ENCODE assay signal across 1 cellular context in the genomic region with DNA sequence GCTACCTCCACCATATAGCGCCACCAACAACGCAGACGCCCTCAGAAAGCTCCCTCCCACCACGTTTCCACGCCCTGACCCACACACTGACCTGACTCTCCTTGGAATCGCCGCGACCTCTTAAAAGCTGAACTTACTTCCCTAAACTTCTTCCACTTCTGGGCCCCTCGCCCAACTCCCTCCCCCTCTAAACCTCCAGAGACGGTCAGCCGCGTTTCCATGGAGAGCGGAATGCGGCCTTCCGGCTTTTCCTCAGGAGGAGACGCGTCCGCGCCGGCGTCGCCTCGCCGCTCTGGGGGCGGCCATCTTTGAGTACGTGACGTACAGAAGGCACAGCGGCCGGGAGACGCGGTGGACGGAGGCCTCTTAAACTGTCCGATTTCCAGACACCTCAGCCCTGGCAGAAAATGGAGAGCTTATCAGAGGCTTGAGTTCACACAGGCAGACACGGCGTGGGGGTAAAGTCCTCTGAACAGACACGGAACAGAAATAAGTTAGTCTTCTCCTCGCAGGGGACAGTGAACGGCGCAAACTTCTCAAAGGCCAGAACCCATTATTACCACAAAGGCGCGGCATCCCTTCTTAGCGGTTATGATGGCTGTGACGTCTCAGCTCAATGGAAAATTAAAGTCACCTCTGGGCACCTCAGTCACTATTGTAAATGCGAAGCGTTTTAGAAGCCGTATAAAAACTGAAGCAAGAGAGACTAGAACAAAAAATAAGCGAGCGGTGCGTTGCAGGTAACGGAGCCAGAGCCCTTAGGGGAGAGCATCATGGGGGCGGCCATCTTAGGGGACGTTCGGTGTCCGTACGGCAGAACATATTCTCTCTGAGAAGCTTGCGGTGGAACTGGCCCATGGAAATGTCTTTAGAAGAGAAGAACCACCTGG.
TF ChIP-seq lines count a peak whose summit lies in the region.

Gene ZNF432 (minus strand): TSS at position 235 of the 890 bp plus-strand sequence. CDS start 1,970 bp downstream, outside the sequence.

TF ChIP-seq in HEK293, 187 proteins besides CTCF, POLR2A, EP300 and RAD21 (continued from another document and continues in another):
- peak; percentile 62 for TF ChIP-seq ZBTB26 (tag by site-specific recombination; optimal IDR thresholded peaks at IDR 0.05)
- peak; percentile 52; the same call in 1 of the 2 replicates for TF ChIP-seq BCL11B (tag by site-specific recombination; IDR thresholded peaks at IDR 0.05; ENCODE audit: low read depth)
- TF ChIP-seq ZBTB7A (tag by site-specific recombination; IDR thresholded peaks at IDR 0.05; ENCODE audit: low read depth): no peak
- TF ChIP-seq ZNF302 (tag by site-specific recombination; IDR thresholded peaks at IDR 0.05; ENCODE audit: low read depth): no peak
- TF ChIP-seq WT1 (tag by site-specific recombination; IDR thresholded peaks at IDR 0.05): no peak
- peak; percentile 69; the same call in 1 of the 2 replicates for TF ChIP-seq ZNF561 (tag by site-specific recombination; IDR thresholded peaks at IDR 0.05; ENCODE audit: borderline replicate concordance)
- peak; percentile 37; the same call in 1 of the 2 replicates for TF ChIP-seq KLF16 (tag by site-specific recombination; IDR thresholded peaks at IDR 0.05)
- 0 out of 2 replicates have a peak, but pooled peaks have one; percentile 18 for TF ChIP-seq ZFP69B (tag by site-specific recombination; IDR thresholded peaks at IDR 0.05)
- no peak for TF ChIP-seq ZFP37 (tag by site-specific recombination; IDR thresholded peaks at IDR 0.05)
- peak; percentile 73 for TF ChIP-seq ZBTB20 (tag by site-specific recombination; IDR thresholded peaks at IDR 0.05)
- no peak; the same call in 1 of the 2 replicates for TF ChIP-seq KLF7 (tag by site-specific recombination; IDR thresholded peaks at IDR 0.05; ENCODE audit: borderline replicate concordance)
- peak; percentile 98 for TF ChIP-seq IKZF3 (tag by site-specific recombination; IDR thresholded peaks at IDR 0.05)
- no peak for TF ChIP-seq ZNF132 (tag by site-specific recombination; IDR thresholded peaks at IDR 0.05; ENCODE audit: borderline replicate concordance)
- TF ChIP-seq ZNF624 (tag by site-specific recombination; IDR thresholded peaks at IDR 0.05): no peak
- TF ChIP-seq ZNF449 (tag by site-specific recombination; IDR thresholded peaks at IDR 0.05): no peak
- TF ChIP-seq ZSCAN4 (tag by site-specific recombination; IDR thresholded peaks at IDR 0.05): no peak
- no peak for TF ChIP-seq ZBTB6 (tag by site-specific recombination; IDR thresholded peaks at IDR 0.05)
- TF ChIP-seq, protein P1, sequence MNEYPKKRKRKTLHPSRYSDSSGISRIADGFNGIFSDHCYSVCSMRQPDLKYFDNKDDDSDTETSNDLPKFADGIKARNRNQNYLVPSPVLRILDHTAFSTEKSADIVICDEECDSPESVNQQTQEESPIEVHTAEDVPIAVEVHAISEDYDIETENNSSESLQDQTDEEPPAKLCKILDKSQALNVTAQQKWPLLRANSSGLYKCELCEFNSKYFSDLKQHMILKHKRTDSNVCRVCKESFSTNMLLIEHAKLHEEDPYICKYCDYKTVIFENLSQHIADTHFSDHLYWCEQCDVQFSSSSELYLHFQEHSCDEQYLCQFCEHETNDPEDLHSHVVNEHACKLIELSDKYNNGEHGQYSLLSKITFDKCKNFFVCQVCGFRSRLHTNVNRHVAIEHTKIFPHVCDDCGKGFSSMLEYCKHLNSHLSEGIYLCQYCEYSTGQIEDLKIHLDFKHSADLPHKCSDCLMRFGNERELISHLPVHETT (tag by site-specific recombination; IDR thresholded peaks at IDR 0.05): no peak
- TF ChIP-seq ZBTB48 (tag by site-specific recombination; IDR thresholded peaks at IDR 0.05): peak; percentile 62; the same call in 1 of the 2 replicates
- TF ChIP-seq, protein P2, sequence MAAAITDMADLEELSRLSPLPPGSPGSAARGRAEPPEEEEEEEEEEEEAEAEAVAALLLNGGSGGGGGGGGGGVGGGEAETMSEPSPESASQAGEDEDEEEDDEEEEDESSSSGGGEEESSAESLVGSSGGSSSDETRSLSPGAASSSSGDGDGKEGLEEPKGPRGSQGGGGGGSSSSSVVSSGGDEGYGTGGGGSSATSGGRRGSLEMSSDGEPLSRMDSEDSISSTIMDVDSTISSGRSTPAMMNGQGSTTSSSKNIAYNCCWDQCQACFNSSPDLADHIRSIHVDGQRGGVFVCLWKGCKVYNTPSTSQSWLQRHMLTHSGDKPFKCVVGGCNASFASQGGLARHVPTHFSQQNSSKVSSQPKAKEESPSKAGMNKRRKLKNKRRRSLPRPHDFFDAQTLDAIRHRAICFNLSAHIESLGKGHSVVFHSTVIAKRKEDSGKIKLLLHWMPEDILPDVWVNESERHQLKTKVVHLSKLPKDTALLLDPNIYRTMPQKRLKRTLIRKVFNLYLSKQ (tag by site-specific recombination; IDR thresholded peaks at IDR 0.05; ENCODE audit: borderline replicate concordance): no peak
- TF ChIP-seq ZNF558 (tag by site-specific recombination; IDR thresholded peaks at IDR 0.05): no peak
- TF ChIP-seq ZNF175 (tag by site-specific recombination; IDR thresholded peaks at IDR 0.05): no peak
- no peak for TF ChIP-seq PRDM1 (tag by site-specific recombination; IDR thresholded peaks at IDR 0.05)
- TF ChIP-seq ZNF404 (tag by site-specific recombination; IDR thresholded peaks at IDR 0.05): no peak
- peak; percentile 84 for TF ChIP-seq YY1 (tag by site-specific recombination; IDR thresholded peaks at IDR 0.05)
- no peak for TF ChIP-seq ZNF645 (tag by site-specific recombination; IDR thresholded peaks at IDR 0.05)
- TF ChIP-seq MYNN (tag by site-specific recombination; IDR thresholded peaks at IDR 0.05; ENCODE audit: borderline replicate concordance): peak; percentile 38; the same call in 1 of the 2 replicates
- no peak; the same call in 1 of the 2 replicates for TF ChIP-seq KLF1 (tag by site-specific recombination; IDR thresholded peaks at IDR 0.05)
- no peak for TF ChIP-seq MZF1 (tag by site-specific recombination; IDR thresholded peaks at IDR 0.05; ENCODE audit: borderline replicate concordance)
- TF ChIP-seq ZNF664 (tag by site-specific recombination; IDR thresholded peaks at IDR 0.05): no peak
- TF ChIP-seq MEIS1 (CRISPR knock-in tag; IDR thresholded peaks at IDR 0.05; ENCODE audit: borderline replicate concordance): no peak
- TF ChIP-seq, protein P3, sequence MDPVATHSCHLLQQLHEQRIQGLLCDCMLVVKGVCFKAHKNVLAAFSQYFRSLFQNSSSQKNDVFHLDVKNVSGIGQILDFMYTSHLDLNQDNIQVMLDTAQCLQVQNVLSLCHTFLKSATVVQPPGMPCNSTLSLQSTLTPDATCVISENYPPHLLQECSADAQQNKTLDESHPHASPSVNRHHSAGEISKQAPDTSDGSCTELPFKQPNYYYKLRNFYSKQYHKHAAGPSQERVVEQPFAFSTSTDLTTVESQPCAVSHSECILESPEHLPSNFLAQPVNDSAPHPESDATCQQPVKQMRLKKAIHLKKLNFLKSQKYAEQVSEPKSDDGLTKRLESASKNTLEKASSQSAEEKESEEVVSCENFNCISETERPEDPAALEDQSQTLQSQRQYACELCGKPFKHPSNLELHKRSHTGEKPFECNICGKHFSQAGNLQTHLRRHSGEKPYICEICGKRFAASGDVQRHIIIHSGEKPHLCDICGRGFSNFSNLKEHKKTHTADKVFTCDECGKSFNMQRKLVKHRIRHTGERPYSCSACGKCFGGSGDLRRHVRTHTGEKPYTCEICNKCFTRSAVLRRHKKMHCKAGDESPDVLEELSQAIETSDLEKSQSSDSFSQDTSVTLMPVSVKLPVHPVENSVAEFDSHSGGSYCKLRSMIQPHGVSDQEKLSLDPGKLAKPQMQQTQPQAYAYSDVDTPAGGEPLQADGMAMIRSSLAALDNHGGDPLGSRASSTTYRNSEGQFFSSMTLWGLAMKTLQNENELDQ (tag by site-specific recombination; IDR thresholded peaks at IDR 0.05; ENCODE audit: low read depth): no peak
- TF ChIP-seq ZNF214 (tag by site-specific recombination; IDR thresholded peaks at IDR 0.05; ENCODE audit: borderline replicate concordance): no peak
- peak; percentile 53; the same call in 1 of the 2 replicates for TF ChIP-seq SP7 (tag by site-specific recombination; IDR thresholded peaks at IDR 0.05)
- no peak for TF ChIP-seq ZNF830 (tag by site-specific recombination; IDR thresholded peaks at IDR 0.05; ENCODE audit: low read depth)
- TF ChIP-seq ZBTB21 (tag by site-specific recombination; IDR thresholded peaks at IDR 0.05): peak; percentile 60; the same call in 1 of the 2 replicates
- TF ChIP-seq, protein P4, sequence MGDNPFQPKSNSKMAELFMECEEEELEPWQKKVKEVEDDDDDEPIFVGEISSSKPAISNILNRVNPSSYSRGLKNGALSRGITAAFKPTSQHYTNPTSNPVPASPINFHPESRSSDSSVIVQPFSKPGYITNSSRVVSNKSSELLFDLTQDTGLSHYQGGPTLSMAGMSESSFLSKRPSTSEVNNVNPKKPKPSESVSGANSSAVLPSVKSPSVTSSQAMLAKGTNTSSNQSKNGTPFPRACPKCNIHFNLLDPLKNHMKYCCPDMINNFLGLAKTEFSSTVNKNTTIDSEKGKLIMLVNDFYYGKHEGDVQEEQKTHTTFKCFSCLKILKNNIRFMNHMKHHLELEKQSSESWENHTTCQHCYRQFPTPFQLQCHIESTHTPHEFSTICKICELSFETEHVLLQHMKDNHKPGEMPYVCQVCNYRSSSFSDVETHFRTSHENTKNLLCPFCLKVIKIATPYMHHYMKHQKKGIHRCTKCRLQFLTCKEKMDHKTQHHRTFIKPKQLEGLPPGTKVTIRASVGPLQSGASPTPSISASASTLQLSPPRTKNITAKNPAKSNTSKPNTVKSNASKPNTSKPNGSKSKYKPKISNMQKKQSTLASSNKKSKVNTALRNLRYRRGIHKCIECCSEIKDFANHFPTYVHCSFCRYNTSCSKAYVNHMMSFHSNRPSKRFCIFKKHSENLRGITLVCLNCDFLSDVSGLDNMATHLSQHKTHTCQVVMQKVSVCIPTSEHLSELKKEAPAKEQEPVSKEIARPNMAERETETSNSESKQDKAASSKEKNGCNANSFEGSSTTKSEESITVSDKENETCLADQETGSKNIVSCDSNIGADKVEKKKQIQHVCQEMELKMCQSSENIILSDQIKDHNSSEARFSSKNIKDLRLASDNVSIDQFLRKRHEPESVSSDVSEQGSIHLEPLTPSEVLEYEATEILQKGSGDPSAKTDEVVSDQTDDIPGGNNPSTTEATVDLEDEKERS (tag by site-specific recombination; IDR thresholded peaks at IDR 0.05): peak; percentile 71
- TF ChIP-seq, protein P5, sequence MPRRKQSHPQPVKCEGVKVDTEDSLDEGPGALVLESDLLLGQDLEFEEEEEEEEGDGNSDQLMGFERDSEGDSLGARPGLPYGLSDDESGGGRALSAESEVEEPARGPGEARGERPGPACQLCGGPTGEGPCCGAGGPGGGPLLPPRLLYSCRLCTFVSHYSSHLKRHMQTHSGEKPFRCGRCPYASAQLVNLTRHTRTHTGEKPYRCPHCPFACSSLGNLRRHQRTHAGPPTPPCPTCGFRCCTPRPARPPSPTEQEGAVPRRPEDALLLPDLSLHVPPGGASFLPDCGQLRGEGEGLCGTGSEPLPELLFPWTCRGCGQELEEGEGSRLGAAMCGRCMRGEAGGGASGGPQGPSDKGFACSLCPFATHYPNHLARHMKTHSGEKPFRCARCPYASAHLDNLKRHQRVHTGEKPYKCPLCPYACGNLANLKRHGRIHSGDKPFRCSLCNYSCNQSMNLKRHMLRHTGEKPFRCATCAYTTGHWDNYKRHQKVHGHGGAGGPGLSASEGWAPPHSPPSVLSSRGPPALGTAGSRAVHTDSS (tag by site-specific recombination; IDR thresholded peaks at IDR 0.05): no peak
- no peak for TF ChIP-seq ZNF701 (tag by site-specific recombination; IDR thresholded peaks at IDR 0.05)
- no peak for TF ChIP-seq ZNF184 (tag by site-specific recombination; IDR thresholded peaks at IDR 0.05)
- TF ChIP-seq ZNF350 (tag by site-specific recombination; IDR thresholded peaks at IDR 0.05): no peak
- no peak; the same call in 1 of the 2 replicates for TF ChIP-seq ZNF16 (tag by site-specific recombination; IDR thresholded peaks at IDR 0.05; ENCODE audit: low read depth)
- TF ChIP-seq ZNF169 (tag by site-specific recombination; IDR thresholded peaks at IDR 0.05): no peak
